Comparison of ENCODE assay signal across 4 cellular contexts in genomic region chr5:171781744-171782143, GRCh38. TPM values are rescaled to one million over a fixed set of nuclear protein-coding genes. Genes with fewer than 3 reads are reported as not detected.
"Had no signal": no experiment of that assay in that cellular context is flagged by ENCODE, and none has a peak within 500 bp of the region (broad histone marks: within the 10 kb centered on the region; RNA-seq: fewer than 3 reads in every experiment).

No MANE protein-coding gene starts in this region.

RNA-seq across cellular contexts. Expression of gene SMIM23, which starts 3.9 kb away (rescaled TPM):
- total RNA-seq: GM23248, H9, HT-29 had no signal
- polyA plus RNA-seq: GM23248, IgD-negative memory B cell had no signal
